In genomic region chr13:109163052-109163413, GRCh38 we compare ENCODE assay signal across 15 cellular contexts.
DNase-seq lines count a peak whose midpoint lies in the region; ATAC-seq and TF ChIP-seq lines count a peak whose summit lies in the region.
"Had no signal": no experiment of that assay in that cellular context is flagged by ENCODE, and none has a peak within 500 bp of the region (broad histone marks: within the 10 kb centered on the region; RNA-seq: fewer than 3 reads in every experiment).

No MANE protein-coding gene starts in this region.

- H3K4me3 ChIP-seq in osteoblast (ENCODE audit: insufficient read depth, low read length), result peak overlapping the region; percentile 55
- H3K4me3 ChIP-seq: left ventricle myocardium inferior had no signal

- H2AFZ ChIP-seq in osteoblast (ENCODE audit: low read length), result no peak overlapping the region

- H3K36me3 ChIP-seq in osteoblast (ENCODE audit: insufficient read depth, low read length), result no peaks in the 10 kb centered on the region
- H3K36me3 ChIP-seq: left ventricle myocardium inferior had no signal

- peak; percentile 4 for ATAC-seq in GM19328 (IDR thresholded peaks at IDR 0.05; ENCODE audit: unreplicated experiment)
- peak; percentile 14 for ATAC-seq in HG02642 (IDR thresholded peaks at IDR 0.05; ENCODE audit: poor library complexity, unreplicated experiment)
- no peak for ATAC-seq in GM19351 (IDR thresholded peaks at IDR 0.05; ENCODE audit: unreplicated experiment)

- no peak for TF ChIP-seq RAD21 in Ishikawa (IDR thresholded peaks at IDR 0.05; ENCODE audit: low read depth)

- DNase-seq in osteoblast (ENCODE audit: insufficient read length, low spot score, missing footprints) (no peak), NCI-H2107 treated with DMSO at 0.1 percent for 48 hours (lab: John Stamatoyannopoulos, UW; ENCODE audit: unreplicated experiment) (no peak), CD1c-positive myeloid dendritic cell (ENCODE audit: extremely low spot score) (no peak), NCI-H748 treated with DMSO at 0.1 percent for 48 hours (lab: John Stamatoyannopoulos, UW) (no peak)
- DNase-seq: activated CD4-positive, alpha-beta T cell treated with anti-CD3 and anti-CD28 coated beads, Interleukin-2, amount 50 U/mL, for 1 hour; activated gamma-delta T cell treated with Interleukin-2 at 50 U/mL for 16 hours; Calu3; caudate nucleus; left ventricle myocardium inferior; NCI-H2107; OCI-M1 had no signal

- no peak for TF ChIP-seq EP300 in Ishikawa (IDR thresholded peaks at IDR 0.05; ENCODE audit: borderline replicate concordance)

- H4K20me1 ChIP-seq in osteoblast (ENCODE audit: insufficient read depth, low read length), result no peaks in the 10 kb centered on the region

- H3K27ac ChIP-seq in osteoblast (ENCODE audit: low read depth, low read length), result no peak overlapping the region
- H3K27ac ChIP-seq: left ventricle myocardium inferior had no signal

- peaks cover 15% of the 10 kb centered on the region for H3K4me1 ChIP-seq in osteoblast (ENCODE audit: insufficient read depth, low read length)

- TF ChIP-seq CTCF in osteoblast (IDR thresholded peaks at IDR 0.05; ENCODE audit: extremely low read depth, low read depth, low read length), result no peak

- H3K79me2 ChIP-seq in osteoblast (ENCODE audit: insufficient read depth, low read length), result no peaks in the 10 kb centered on the region

- no peaks in the 10 kb centered on the region for H3K27me3 ChIP-seq in osteoblast (ENCODE audit: insufficient read depth, low read length)

- peak overlapping the region; percentile 61 for H3K4me2 ChIP-seq in osteoblast (ENCODE audit: insufficient read depth, low read length)

- H3K9me3 ChIP-seq in osteoblast (ENCODE audit: low read depth, low read length), result no peaks in the 10 kb centered on the region
- H3K9me3 ChIP-seq: left ventricle myocardium inferior had no signal

TF ChIP-seq in Ishikawa, 13 proteins besides CTCF, POLR2A, EP300 and RAD21:
- TF ChIP-seq TAF1 (IDR thresholded peaks at IDR 0.05; ENCODE audit: low read depth), result no peak
- TF ChIP-seq, protein P1, sequence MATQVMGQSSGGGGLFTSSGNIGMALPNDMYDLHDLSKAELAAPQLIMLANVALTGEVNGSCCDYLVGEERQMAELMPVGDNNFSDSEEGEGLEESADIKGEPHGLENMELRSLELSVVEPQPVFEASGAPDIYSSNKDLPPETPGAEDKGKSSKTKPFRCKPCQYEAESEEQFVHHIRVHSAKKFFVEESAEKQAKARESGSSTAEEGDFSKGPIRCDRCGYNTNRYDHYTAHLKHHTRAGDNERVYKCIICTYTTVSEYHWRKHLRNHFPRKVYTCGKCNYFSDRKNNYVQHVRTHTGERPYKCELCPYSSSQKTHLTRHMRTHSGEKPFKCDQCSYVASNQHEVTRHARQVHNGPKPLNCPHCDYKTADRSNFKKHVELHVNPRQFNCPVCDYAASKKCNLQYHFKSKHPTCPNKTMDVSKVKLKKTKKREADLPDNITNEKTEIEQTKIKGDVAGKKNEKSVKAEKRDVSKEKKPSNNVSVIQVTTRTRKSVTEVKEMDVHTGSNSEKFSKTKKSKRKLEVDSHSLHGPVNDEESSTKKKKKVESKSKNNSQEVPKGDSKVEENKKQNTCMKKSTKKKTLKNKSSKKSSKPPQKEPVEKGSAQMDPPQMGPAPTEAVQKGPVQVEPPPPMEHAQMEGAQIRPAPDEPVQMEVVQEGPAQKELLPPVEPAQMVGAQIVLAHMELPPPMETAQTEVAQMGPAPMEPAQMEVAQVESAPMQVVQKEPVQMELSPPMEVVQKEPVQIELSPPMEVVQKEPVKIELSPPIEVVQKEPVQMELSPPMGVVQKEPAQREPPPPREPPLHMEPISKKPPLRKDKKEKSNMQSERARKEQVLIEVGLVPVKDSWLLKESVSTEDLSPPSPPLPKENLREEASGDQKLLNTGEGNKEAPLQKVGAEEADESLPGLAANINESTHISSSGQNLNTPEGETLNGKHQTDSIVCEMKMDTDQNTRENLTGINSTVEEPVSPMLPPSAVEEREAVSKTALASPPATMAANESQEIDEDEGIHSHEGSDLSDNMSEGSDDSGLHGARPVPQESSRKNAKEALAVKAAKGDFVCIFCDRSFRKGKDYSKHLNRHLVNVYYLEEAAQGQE (IDR thresholded peaks at IDR 0.05; ENCODE audit: low read depth), result peak; percentile 80
